2 cellular contexts compared by ENCODE assay signal in genomic region chr3:14488286-14489036, GRCh38.
TF ChIP-seq lines count a peak whose summit lies in the region.

No MANE protein-coding gene starts in this region.

TF ChIP-seq in HEK293, 187 proteins besides CTCF, POLR2A, EP300 and RAD21 (continues in another document):
- no peak for TF ChIP-seq MEIS1 (CRISPR knock-in tag; IDR thresholded peaks at IDR 0.05; ENCODE audit: borderline replicate concordance)
- no peak for TF ChIP-seq ZNF692 (tag by site-specific recombination; IDR thresholded peaks at IDR 0.05)
- no peak for TF ChIP-seq BCL6B (tag by site-specific recombination; IDR thresholded peaks at IDR 0.05)
- no peak for TF ChIP-seq ZNF146 (tag by site-specific recombination; IDR thresholded peaks at IDR 0.05)
- no peak for TF ChIP-seq ZNF426 (tag by site-specific recombination; IDR thresholded peaks at IDR 0.05)
- TF ChIP-seq ZNF366 (tag by site-specific recombination; conservative IDR thresholded peaks at IDR 0.05) = no peak
- no peak for TF ChIP-seq ZNF280D (tag by site-specific recombination; IDR thresholded peaks at IDR 0.05)
- no peak for TF ChIP-seq PRDM4 (tag by site-specific recombination; IDR thresholded peaks at IDR 0.05)
- TF ChIP-seq ZNF677 (tag by site-specific recombination; IDR thresholded peaks at IDR 0.05) = no peak
- 0 out of 2 replicates have a peak, but pooled peaks have one; percentile 16 for TF ChIP-seq ZBTB20 (tag by site-specific recombination; IDR thresholded peaks at IDR 0.05)
- TF ChIP-seq REST (tag by site-specific recombination; IDR thresholded peaks at IDR 0.05) = no peak
- 0 out of 2 replicates have a peak, but pooled peaks have one; percentile 18 for TF ChIP-seq GLIS1 (tag by site-specific recombination; IDR thresholded peaks at IDR 0.05)
- peak; percentile 63 for TF ChIP-seq ZBTB17 (tag by site-specific recombination; IDR thresholded peaks at IDR 0.05)
- no peak for TF ChIP-seq ZNF571 (tag by site-specific recombination; IDR thresholded peaks at IDR 0.05)

TF ChIP-seq in H1, 55 proteins besides CTCF, POLR2A, EP300 and RAD21:
- no peak for TF ChIP-seq MAX (IDR thresholded peaks at IDR 0.05)
- TF ChIP-seq SIX5 (IDR thresholded peaks at IDR 0.05; ENCODE audit: low read depth, low read length) = no peak
- no peak for TF ChIP-seq ATF3 (IDR thresholded peaks at IDR 0.05; ENCODE audit: insufficient read depth, low read depth, low read length)
- TF ChIP-seq KDM5A (IDR thresholded peaks at IDR 0.05; ENCODE audit: low read length) = no peak
- no peak for TF ChIP-seq POLR2AphosphoS5 (IDR thresholded peaks at IDR 0.05; ENCODE audit: low read depth, low read length)
- TF ChIP-seq RBBP5 (IDR thresholded peaks at IDR 0.05; ENCODE audit: borderline replicate concordance, low read depth, low read length) = no peak
- TF ChIP-seq SP2 (IDR thresholded peaks at IDR 0.05; ENCODE audit: low read length) = no peak
- TF ChIP-seq KDM4A (IDR thresholded peaks at IDR 0.05; ENCODE audit: low read depth, low read length, severe bottlenecking) = no peak
- no peak for TF ChIP-seq SIRT6 (IDR thresholded peaks at IDR 0.05; ENCODE audit: low read length)
- no peak for TF ChIP-seq EGR1 (IDR thresholded peaks at IDR 0.05; ENCODE audit: borderline replicate concordance, low read depth, low read length)
- TF ChIP-seq ZNF274 (IDR thresholded peaks at IDR 0.05; ENCODE audit: borderline replicate concordance, extremely low read depth, low read length) = no peak
- no peak for TF ChIP-seq YY1 (IDR thresholded peaks at IDR 0.05; ENCODE audit: low read depth, low read length)
- no peak for TF ChIP-seq RFX5 (IDR thresholded peaks at IDR 0.05; ENCODE audit: borderline replicate concordance, low read depth, low read length)
- TF ChIP-seq SUZ12 (IDR thresholded peaks at IDR 0.05; ENCODE audit: low read length) = no peak
